ENCODE assay signal across 22 cellular contexts in the genomic region with DNA sequence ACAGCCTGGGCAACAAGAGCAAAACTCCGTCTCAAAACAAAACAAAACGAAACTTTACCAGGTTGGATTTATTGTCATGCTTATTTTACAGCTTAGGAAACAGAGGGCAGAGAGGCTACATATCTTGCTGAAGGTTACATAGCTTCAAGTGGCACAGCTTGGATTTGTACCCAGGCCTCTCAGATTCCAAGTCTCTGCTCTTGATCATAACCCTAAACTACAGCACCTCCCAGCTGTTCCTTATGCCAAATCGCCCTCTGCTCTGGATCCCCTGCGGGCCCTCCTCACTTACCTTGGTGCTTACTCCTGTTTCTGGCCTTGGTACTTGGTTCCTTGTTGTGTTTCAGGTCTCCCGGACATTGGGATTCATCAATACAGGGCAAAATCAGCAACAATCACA.
"Had no signal": no experiment of that assay in that cellular context is flagged by ENCODE, and none has a peak within 500 bp of the region (broad histone marks: within the 10 kb centered on the region; RNA-seq: fewer than 3 reads in every experiment).

No MANE protein-coding gene starts in this region.

- ATAC-seq: body of pancreas; esophagus mucosa; pancreas; right lobe of liver; stimulated activated effector memory CD8-positive, alpha-beta T cell treated with anti-CD3 and anti-CD28 coated beads, Interleukin-12 subunit alpha, Interleukin-12 subunit beta, amount 100 ng/mL, for 72 hours; T-helper 17 cell had no signal

- H3K27ac ChIP-seq: body of pancreas, cardiac muscle cell, pancreas, right lobe of liver, stomach, suprapubic skin, tibial nerve had no signal

- H3K27me3 ChIP-seq: body of pancreas, cardiac muscle cell, pancreas, right lobe of liver, stomach, suprapubic skin, tibial nerve had no signal

- DNase-seq: activated CD4-positive, alpha-beta memory T cell treated with anti-CD3 and anti-CD28 coated beads for 36 hours; activated CD4-positive, alpha-beta T cell treated with anti-CD3 and anti-CD28 coated beads for 48 hours; activated CD4-positive, CD25-positive, alpha-beta regulatory T cell; activated effector memory CD4-positive, alpha-beta T cell treated with anti-CD3 and anti-CD28 coated beads, Interleukin-2, amount 50 U/mL, for 16 hours; activated naive CD4-positive, alpha-beta T cell treated with anti-CD3 and anti-CD28 coated beads, Interleukin-2, amount 10 ng/mL, durations not matched to agents 7 days and 5 days; activated T-cell treated with anti-CD3 and anti-CD28 coated beads for 4 hours; anterior cingulate cortex; body of pancreas; effector CD8-positive, alpha-beta T cell; mesenchymal stem cell; pancreas; right lobe of liver; small intestine; stimulated activated CD4-positive, alpha-beta T cell treated with anti-CD3 and anti-CD28 coated beads, Interleukin-2, amount 100 ng/mL, for 24 hours; stomach; SW 1271; T-helper 17 cell had no signal

- H3K9me3 ChIP-seq: body of pancreas, pancreas, right lobe of liver, stomach, suprapubic skin, tibial nerve had no signal

- H3K4me1 ChIP-seq: body of pancreas, pancreas, stomach, tibial nerve had no signal

- H3K4me3 ChIP-seq: body of pancreas, cardiac muscle cell, pancreas, right lobe of liver, stomach, suprapubic skin, tibial nerve had no signal

- H3K36me3 ChIP-seq: cardiac muscle cell, pancreas, right lobe of liver, suprapubic skin had no signal
